1 cellular context compared by ENCODE assay signal in genomic region chr17:44921122-44921882, GRCh38.
A peak's percentile ranks its signal among the peaks of the same experiment; 100 is the strongest.
TF ChIP-seq lines count a peak whose summit lies in the region.

No MANE protein-coding gene starts in this region.

TF ChIP-seq in K562, 482 proteins besides CTCF, POLR2A, EP300 and RAD21:
- TF ChIP-seq, protein P1, sequence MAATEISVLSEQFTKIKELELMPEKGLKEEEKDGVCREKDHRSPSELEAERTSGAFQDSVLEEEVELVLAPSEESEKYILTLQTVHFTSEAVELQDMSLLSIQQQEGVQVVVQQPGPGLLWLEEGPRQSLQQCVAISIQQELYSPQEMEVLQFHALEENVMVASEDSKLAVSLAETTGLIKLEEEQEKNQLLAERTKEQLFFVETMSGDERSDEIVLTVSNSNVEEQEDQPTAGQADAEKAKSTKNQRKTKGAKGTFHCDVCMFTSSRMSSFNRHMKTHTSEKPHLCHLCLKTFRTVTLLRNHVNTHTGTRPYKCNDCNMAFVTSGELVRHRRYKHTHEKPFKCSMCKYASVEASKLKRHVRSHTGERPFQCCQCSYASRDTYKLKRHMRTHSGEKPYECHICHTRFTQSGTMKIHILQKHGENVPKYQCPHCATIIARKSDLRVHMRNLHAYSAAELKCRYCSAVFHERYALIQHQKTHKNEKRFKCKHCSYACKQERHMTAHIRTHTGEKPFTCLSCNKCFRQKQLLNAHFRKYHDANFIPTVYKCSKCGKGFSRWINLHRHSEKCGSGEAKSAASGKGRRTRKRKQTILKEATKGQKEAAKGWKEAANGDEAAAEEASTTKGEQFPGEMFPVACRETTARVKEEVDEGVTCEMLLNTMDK (IDR thresholded peaks at IDR 0.05; ENCODE audit: borderline replicate concordance, insufficient read depth, low read depth, low read length, poor library complexity, severe bottlenecking): peak; percentile 57
- TF ChIP-seq TCF3 (CRISPR knock-in tag; IDR thresholded peaks at IDR 0.05): no peak
- TF ChIP-seq, protein P2, sequence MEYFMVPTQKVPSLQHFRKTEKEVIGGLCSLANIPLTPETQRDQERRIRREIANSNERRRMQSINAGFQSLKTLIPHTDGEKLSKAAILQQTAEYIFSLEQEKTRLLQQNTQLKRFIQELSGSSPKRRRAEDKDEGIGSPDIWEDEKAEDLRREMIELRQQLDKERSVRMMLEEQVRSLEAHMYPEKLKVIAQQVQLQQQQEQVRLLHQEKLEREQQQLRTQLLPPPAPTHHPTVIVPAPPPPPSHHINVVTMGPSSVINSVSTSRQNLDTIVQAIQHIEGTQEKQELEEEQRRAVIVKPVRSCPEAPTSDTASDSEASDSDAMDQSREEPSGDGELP (CRISPR knock-in tag; IDR thresholded peaks at IDR 0.05; ENCODE audit: borderline replicate concordance): peak; percentile 39; the same call in 1 of the 2 replicates
